Comparison of ENCODE assay signal across 8 cellular contexts in the genomic region with DNA sequence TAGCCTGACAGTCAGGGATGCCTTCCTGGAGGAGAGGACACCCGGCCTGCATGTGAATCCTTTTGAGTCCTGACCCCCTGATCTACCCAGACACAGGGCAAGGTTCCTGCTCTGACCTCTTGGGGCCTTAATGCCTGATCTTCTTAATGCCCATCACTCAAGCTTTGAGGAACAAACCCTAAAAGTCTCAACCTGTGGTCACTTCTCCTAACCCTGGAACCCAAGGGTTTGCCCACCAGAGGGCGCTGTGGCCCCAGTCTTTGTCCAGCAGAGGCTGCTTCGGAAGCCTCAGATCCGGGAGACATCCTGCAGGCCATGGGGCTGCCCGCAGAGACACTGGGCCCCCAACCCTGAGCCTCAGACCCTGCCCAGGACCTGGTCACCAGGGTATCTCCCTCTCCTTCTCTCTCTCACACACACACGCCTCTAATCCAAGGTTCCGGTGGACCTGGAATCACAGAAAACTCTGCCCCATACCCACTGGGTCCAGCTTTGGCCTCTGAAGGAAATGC. TPM values are rescaled to one million over a fixed set of nuclear protein-coding genes. Genes with fewer than 3 reads are reported as not detected.
DNase-seq lines count a peak whose midpoint lies in the region; ATAC-seq and TF ChIP-seq lines count a peak whose summit lies in the region.

No MANE protein-coding gene starts in this region.

- H3F3A ChIP-seq in DOHH2 (ENCODE audit: control insufficient read depth, insufficient read depth), result no peaks in the 10 kb centered on the region
- H3F3A ChIP-seq in Loucy (ENCODE audit: low read depth), result no peaks in the 10 kb centered on the region

- H3K4me3 ChIP-seq in DOHH2 (ENCODE audit: low read length) (no peak overlapping the region), Loucy (ENCODE audit: low read length, poor library complexity, severe bottlenecking) (no peak overlapping the region)

- H3K79me2 ChIP-seq in DOHH2 (ENCODE audit: control insufficient read depth, low read length) (no peaks in the 10 kb centered on the region), Loucy (ENCODE audit: insufficient read depth, low read length) (no peaks in the 10 kb centered on the region)

- peak; percentile 92 for TF ChIP-seq CTCF in DOHH2 (IDR thresholded peaks at IDR 0.05; ENCODE audit: low read depth, low read length, poor library complexity, severe bottlenecking)
- peak; percentile 86 for TF ChIP-seq CTCF in Loucy (conservative IDR thresholded peaks at IDR 0.05; ENCODE audit: low read length)

- DNase-seq in SW480 (ENCODE audit: low spot score), result peak; percentile 53
- DNase-seq in activated naive CD8-positive, alpha-beta T cell treated with anti-CD3 and anti-CD28 coated beads, Interleukin-2, amount 50 U/mL, for 16 hours (ENCODE audit: low read depth, low spot score), result peak; percentile 49
- DNase-seq in left cardiac atrium, result peak; percentile 83
- peak; percentile 87 for DNase-seq in sciatic nerve (ENCODE audit: low spot score)

- H4K20me1 ChIP-seq in DOHH2 (ENCODE audit: control insufficient read depth, insufficient read depth, low read depth, low read length), result no peaks in the 10 kb centered on the region
- H4K20me1 ChIP-seq in Loucy (ENCODE audit: insufficient read depth, low read length, poor library complexity, severe bottlenecking), result no peaks in the 10 kb centered on the region

- H3K4me2 ChIP-seq in DOHH2 (ENCODE audit: low read length) (no peak overlapping the region), Loucy (ENCODE audit: low read depth, low read length, poor library complexity, severe bottlenecking) (no peak overlapping the region)

- H3K27ac ChIP-seq in DOHH2 (ENCODE audit: low read depth, low read length), result no peak overlapping the region

- H3K9me2 ChIP-seq in DOHH2 (replicated peaks; ENCODE audit: control insufficient read depth, low read length) (no peaks in the 10 kb centered on the region), Loucy (replicated peaks; ENCODE audit: low read depth, low read length) (no peaks in the 10 kb centered on the region)

- ATAC-seq in left cardiac atrium, result peak; percentile 64 to 65
- ATAC-seq in sciatic nerve, result peak; percentile 81
- no peak for ATAC-seq in HG03565 (IDR thresholded peaks at IDR 0.05; ENCODE audit: unreplicated experiment)
- ATAC-seq in HG02981 (IDR thresholded peaks at IDR 0.05; ENCODE audit: unreplicated experiment), result no peak

- no peak overlapping the region for H3K9ac ChIP-seq in Loucy (ENCODE audit: low read depth, low read length, poor library complexity, severe bottlenecking)

- H3K36me3 ChIP-seq in DOHH2 (ENCODE audit: control insufficient read depth, low read length), result no peaks in the 10 kb centered on the region
- no peaks in the 10 kb centered on the region for H3K36me3 ChIP-seq in Loucy (ENCODE audit: insufficient read depth, low read length)

- H3K9me3 ChIP-seq in DOHH2 (ENCODE audit: control insufficient read depth, insufficient read depth, low read length), result no peaks in the 10 kb centered on the region
- no peaks in the 10 kb centered on the region for H3K9me3 ChIP-seq in Loucy (ENCODE audit: insufficient read depth, low read depth, low read length)

- intact Hi-C loops in left cardiac atrium (cut with DNase I) (loop anchor here (5.0 to 10.0 kb wide), 2 partner anchors 336 to 339 kb away; no protein-coding TSS in a partner anchor), sciatic nerve (cut with DNase I) (no loop called here)

- H2AFZ ChIP-seq in Loucy (ENCODE audit: low read length), result peak overlapping the region; percentile 99

- H3K27me3 ChIP-seq in DOHH2 (ENCODE audit: control insufficient read depth, low read length) (peaks cover 2% of the 10 kb centered on the region), Loucy (ENCODE audit: insufficient read depth, low read length, poor library complexity, severe bottlenecking) (no peaks in the 10 kb centered on the region)

- H3K4me1 ChIP-seq in DOHH2 (ENCODE audit: control insufficient read depth, low read length) (no peaks in the 10 kb centered on the region), Loucy (ENCODE audit: insufficient read depth, low read length, poor library complexity, severe bottlenecking) (no peaks in the 10 kb centered on the region)

RNA-seq across cellular contexts. Expression of gene DPF1, which starts 9.8 kb away (rescaled TPM):
- total RNA-seq in left cardiac atrium, result under 1 TPM in 1 of 2 donors, not detected in 1; 0.26 TPM
- not detected for total RNA-seq in sciatic nerve

RNA-seq across cellular contexts. Expression of gene PPP1R14A, which starts 22.4 kb away (rescaled TPM):
- total RNA-seq in left cardiac atrium (10 to 100 TPM; 34.4 to 67.0 TPM), sciatic nerve (27.5 TPM)

RNA-seq across cellular contexts. Expression of gene SPINT2, which starts 30.6 kb away (rescaled TPM):
- total RNA-seq in left cardiac atrium, result 10 to 100 TPM in 1 of 2 donors, 1 to 10 TPM in 1; 8.6 to 13.6 TPM
- 27.7 TPM for total RNA-seq in sciatic nerve

Comparison
In these comparisons a context has a peak if more than half of its experiments do, and no peak if none do; other contexts are left out.
1. ATAC-seq: peak in left cardiac atrium (2 of 2) and sciatic nerve (single experiment); none in HG03565 (single experiment) and HG02981 (single experiment).
2. Peak in every context shown above with its lines, with median percentiles within 50 percentile points of each other: DNase-seq.